Comparison of ENCODE assay signal across 27 cellular contexts in genomic region chr16:89798832-89799370, GRCh38. TPM values are rescaled to one million over a fixed set of nuclear protein-coding genes. Genes with fewer than 3 reads are reported as not detected.
DNase-seq lines count a peak whose midpoint lies in the region; ATAC-seq, FAIRE-seq and TF ChIP-seq lines count a peak whose summit lies in the region.
"Had no signal": no experiment of that assay in that cellular context is flagged by ENCODE, and none has a peak within 500 bp of the region (broad histone marks: within the 10 kb centered on the region; RNA-seq: fewer than 3 reads in every experiment).

No MANE protein-coding gene starts in this region.

- peaks cover 18% of the 10 kb centered on the region for H3K4me1 Mint-ChIP-seq in glutamatergic neuron (ENCODE audit: low read depth, unreplicated experiment)
- no peaks in the 10 kb centered on the region for H3K4me1 Mint-ChIP-seq in Calu3 (ENCODE audit: low read depth, unreplicated experiment)
- H3K4me1 Mint-ChIP-seq: stimulated activated naive CD8-positive, alpha-beta T cell treated with anti-CD3 and anti-CD28 coated beads, Interleukin-15, amount 100 ng/mL, for 72 hours had no signal

- no peak for TF ChIP-seq POLR2A in HepG2 (IDR thresholded peaks at IDR 0.05; ENCODE audit: insufficient read depth in 1 of 2, low read depth in 2 of 2, low read length in 2 of 2)
- TF ChIP-seq POLR2A in spleen (IDR thresholded peaks at IDR 0.05): no peak

- no peak for TF ChIP-seq CTCF in glutamatergic neuron (IDR thresholded peaks at IDR 0.05; ENCODE audit: partially characterized antibody, unreplicated experiment)
- TF ChIP-seq CTCF in HepG2 (CRISPR knock-in tag; IDR thresholded peaks at IDR 0.05): no peak
- TF ChIP-seq CTCF in spleen (IDR thresholded peaks at IDR 0.05 in 8 of 11, conservative IDR thresholded peaks at IDR 0.05 in 3 of 11): peak in 1 of 11 experiments; percentile 15
- TF ChIP-seq CTCF in Calu3 (IDR thresholded peaks at IDR 0.05; ENCODE audit: unreplicated experiment): no peak

- intact Hi-C loops in HepG2 (cut with micrococcal nuclease; ENCODE audit: unreplicated experiment) (no loop called here), spleen (cut with DNase I; ENCODE audit: low total_unique reads) (no loop called here), sciatic nerve (cut with DNase I) (no loop called here), Calu3 (cut with micrococcal nuclease; ENCODE audit: unreplicated experiment) (no loop called here)

- H3K4me3 Mint-ChIP-seq in glutamatergic neuron (ENCODE audit: unreplicated experiment) (peak overlapping the region; percentile 67), Calu3 (ENCODE audit: low read depth, unreplicated experiment) (no peak overlapping the region)
- H3K4me3 Mint-ChIP-seq: activated CD8-positive, alpha-beta T cell treated with anti-CD3 and anti-CD28 coated beads, Interleukin-2, amount 10 ng/mL, durations not matched to agents 7 days and 5 days; effector memory CD8-positive, alpha-beta T cell; stimulated activated naive CD8-positive, alpha-beta T cell treated with anti-CD3 and anti-CD28 coated beads, Interleukin-15, amount 100 ng/mL, for 72 hours had no signal

- TF ChIP-seq RAD21 in HepG2 (CRISPR knock-in tag; IDR thresholded peaks at IDR 0.05): no peak

- peaks cover 4% of the 10 kb centered on the region for H3K27me3 Mint-ChIP-seq in glutamatergic neuron (ENCODE audit: unreplicated experiment)
- H3K27me3 Mint-ChIP-seq in Calu3 (ENCODE audit: unreplicated experiment): no peaks in the 10 kb centered on the region
- H3K27me3 Mint-ChIP-seq: effector memory CD8-positive, alpha-beta T cell; stimulated activated naive CD8-positive, alpha-beta T cell treated with anti-CD3 and anti-CD28 coated beads, Interleukin-15, amount 100 ng/mL, for 72 hours had no signal

- peak overlapping the region; percentile 77 for H3K27ac ChIP-seq in angular gyrus (ENCODE audit: low read depth, low read length)
- no peak overlapping the region for H3K27ac ChIP-seq in HepG2 (ENCODE audit: extremely low read length, insufficient read depth, low read length)
- H3K27ac ChIP-seq in spleen: peak overlapping the region in 5 of 8 donors; percentile 34 to 67 (median 53)
- H3K27ac ChIP-seq in effector memory CD4-positive, alpha-beta T cell (ENCODE audit: insufficient read depth, low read length, poor library complexity, severe bottlenecking): no peak overlapping the region
- H3K27ac ChIP-seq: C4-2B, tibial artery had no signal

- H3K27me3 ChIP-seq in HepG2 (ENCODE audit: control insufficient read depth in 1 of 2, insufficient read depth in 2 of 2, low read length in 2 of 2) (no peaks in the 10 kb centered on the region), spleen (replicated peaks in 1 of 7) (no peaks in the 10 kb centered on the region)
- H3K27me3 ChIP-seq in effector memory CD4-positive, alpha-beta T cell (replicated peaks; ENCODE audit: control insufficient read depth, insufficient read depth, low read length, poor library complexity, severe bottlenecking): no peaks in the 10 kb centered on the region
- H3K27me3 ChIP-seq: esophagus squamous epithelium, tibial artery had no signal

- no peaks in the 10 kb centered on the region for H3K4me1 ChIP-seq in HepG2 (ENCODE audit: insufficient read depth, low read length)
- H3K4me1 ChIP-seq in spleen: peaks cover 0 to 3% (median 0%) of the 10 kb centered on the region in 6 donors
- no peaks in the 10 kb centered on the region for H3K4me1 ChIP-seq in effector memory CD4-positive, alpha-beta T cell (ENCODE audit: control insufficient read depth, insufficient read depth, low read length, poor library complexity, severe bottlenecking)
- H3K4me1 ChIP-seq: esophagus squamous epithelium, tibial artery had no signal

- BruUV-seq in HepG2 (replicated peaks; lab: Mats Ljungman, UMichigan): no TSS peak
- BruUV-seq in Calu3 (replicated peaks; lab: Mats Ljungman, UMichigan): no TSS peak

- POLR2A ChIA-PET in HepG2 (lab: Yijun Ruan, JAX): no interaction called here

- WGBS in HepG2 (ENCODE audit: low lambda C conversion rate): 97% methylated on average over 15 of the region's 15 CpGs
- 75 to 82% (median 77%) methylated on average over 14 to 15 of the region's 15 CpGs for WGBS in spleen, 5 donors

- in situ Hi-C loops in HepG2 (cut with HindIII; ENCODE audit: extremely low pct_ligation_motif_present, low pct_unique_long_range_greater_than_20kb): no loop called here

- no peaks in the 10 kb centered on the region for H4K20me1 ChIP-seq in HepG2 (ENCODE audit: insufficient read depth, low read length)

- H2AFZ ChIP-seq in HepG2 (ENCODE audit: low read length): no peak overlapping the region

- CTCF ChIA-PET in HepG2 (lab: Yijun Ruan, JAX; ENCODE audit: low intra/inter-chr PET ratio, low total read pairs) (no interaction called here), Calu3 (lab: Charles Lee) (no interaction called here)

- H3K36me3 ChIP-seq in HepG2 (replicated peaks in 1 of 2; ENCODE audit: control insufficient read depth in 1 of 2, insufficient read depth in 2 of 2, low read length in 2 of 2): peaks cover 28 to 77% of the 10 kb centered on the region in 2 experiments
- peaks cover 0 to 69% (median 0%) of the 10 kb centered on the region in 6 donors for H3K36me3 ChIP-seq in spleen
- no peaks in the 10 kb centered on the region for H3K36me3 ChIP-seq in effector memory CD4-positive, alpha-beta T cell (ENCODE audit: control insufficient read depth, insufficient read depth, low read length)
- H3K36me3 ChIP-seq: esophagus squamous epithelium had no signal

- H3K4me2 ChIP-seq in HepG2 (ENCODE audit: low read depth, low read length): no peak overlapping the region

- peaks cover 4% of the 10 kb centered on the region for H3K9me3 Mint-ChIP-seq in glutamatergic neuron (ENCODE audit: unreplicated experiment)
- no peaks in the 10 kb centered on the region for H3K9me3 Mint-ChIP-seq in Calu3 (ENCODE audit: low read depth, unreplicated experiment)
- H3K9me3 Mint-ChIP-seq: effector memory CD8-positive, alpha-beta T cell; stimulated activated naive CD8-positive, alpha-beta T cell treated with anti-CD3 and anti-CD28 coated beads, Interleukin-15, amount 100 ng/mL, for 72 hours had no signal

- DNase-seq in glutamatergic neuron: no peak
- no peak for DNase-seq in HepG2 (ENCODE audit: low spot score)
- DNase-seq in spleen: peak; percentile 77
- DNase-seq in sciatic nerve (ENCODE audit: low spot score): no peak
- DNase-seq in effector memory CD4-positive, alpha-beta T cell: no peak
- no peak for DNase-seq in Calu3
- DNase-seq: activated CD8-positive, alpha-beta T cell treated with anti-CD3 and anti-CD28 coated beads, Interleukin-2, amount 10 ng/mL, durations not matched to agents 7 days and 5 days; activated effector memory CD4-positive, alpha-beta T cell treated with Interleukin-2 at 50 U/mL for 16 hours; activated T-cell treated with anti-CD3 and anti-CD28 coated beads for 4 hours; effector memory CD8-positive, alpha-beta T cell; esophagus squamous epithelium; HCEC 1CT; mammary epithelial cell; NCI-H1048; NCI-H2029; NCI-H446 treated with DMSO at 0.1 percent for 48 hours; occipital lobe; OCI-M1; SHP77; stimulated activated naive CD8-positive, alpha-beta T cell treated with anti-CD3 and anti-CD28 coated beads, Interleukin-15, amount 100 ng/mL, for 72 hours; T-helper 1 cell; tibial artery had no signal

- no peak for FAIRE-seq in HepG2 (lab: Jason Lieb, UNC)
- FAIRE-seq: frontal cortex, GM12878 had no signal

- H3K9ac ChIP-seq in HepG2 (ENCODE audit: insufficient read depth, low read depth, low read length): no peak overlapping the region

- TF ChIP-seq EP300 in HepG2 (IDR thresholded peaks at IDR 0.05; ENCODE audit: low read depth in 2 of 2, low read length in 2 of 2) (no peak), HepG2 (CRISPR knock-in tag; IDR thresholded peaks at IDR 0.05; ENCODE audit: borderline replicate concordance) (no peak)

- ATAC-seq in HepG2 (peak; percentile 25; the same call in 2 of the 3 replicates), HG02642 (IDR thresholded peaks at IDR 0.05; ENCODE audit: poor library complexity, unreplicated experiment) (no peak), sciatic nerve (no peak)
- ATAC-seq: activated CD8-positive, alpha-beta T cell treated with anti-CD3 and anti-CD28 coated beads, Interleukin-2, amount 10 ng/mL, durations not matched to agents 7 days and 5 days; effector memory CD8-positive, alpha-beta T cell; GM12878; stimulated activated naive CD8-positive, alpha-beta T cell treated with anti-CD3 and anti-CD28 coated beads, Interleukin-15, amount 100 ng/mL, for 72 hours had no signal

- no peaks in the 10 kb centered on the region for H3K79me2 ChIP-seq in HepG2 (ENCODE audit: insufficient read depth, low read length)

- no peak overlapping the region for H3K4me3 ChIP-seq in HepG2 (replicated peaks in 1 of 3; ENCODE audit: insufficient read depth in 1 of 3, low read depth in 2 of 3, low read length in 3 of 3)
- peak overlapping the region in 1 of 8 donors; percentile 30 for H3K4me3 ChIP-seq in spleen
- H3K4me3 ChIP-seq in effector memory CD4-positive, alpha-beta T cell (ENCODE audit: insufficient read depth, low read depth, low read length, poor library complexity, severe bottlenecking): no peak overlapping the region
- H3K4me3 ChIP-seq: esophagus squamous epithelium, GM12878, tibial artery had no signal

- H3K27ac Mint-ChIP-seq in glutamatergic neuron (ENCODE audit: unreplicated experiment) (peak overlapping the region; percentile 82), Calu3 (ENCODE audit: unreplicated experiment) (no peak overlapping the region)
- H3K27ac Mint-ChIP-seq: activated CD8-positive, alpha-beta T cell treated with anti-CD3 and anti-CD28 coated beads, Interleukin-2, amount 10 ng/mL, durations not matched to agents 7 days and 5 days; effector memory CD8-positive, alpha-beta T cell had no signal

- no peaks in the 10 kb centered on the region for H3K9me3 ChIP-seq in HepG2 (ENCODE audit: low read length)
- H3K9me3 ChIP-seq in spleen: no peaks in the 10 kb centered on the region
- no peaks in the 10 kb centered on the region for H3K9me3 ChIP-seq in effector memory CD4-positive, alpha-beta T cell (ENCODE audit: control insufficient read depth, low read length)
- H3K9me3 ChIP-seq: esophagus squamous epithelium, tibial artery had no signal

- H3K36me3 Mint-ChIP-seq in glutamatergic neuron (ENCODE audit: unreplicated experiment) (no peaks in the 10 kb centered on the region), Calu3 (ENCODE audit: insufficient read depth, unreplicated experiment) (peaks cover 42% of the 10 kb centered on the region)

RNA-seq across cellular contexts. Expression of gene FANCA, which starts 17.5 kb away (rescaled TPM):
- total RNA-seq in glutamatergic neuron (ENCODE audit: unreplicated experiment) (42.8 TPM), HepG2 (2016; rRNA removed; fragmentation: Illumina TruSeq; extraction: Trizol) (45.7 and 106 TPM in 2 replicates), spleen (10 to 100 TPM; 15.7 to 28.9 (median 18.0) TPM), sciatic nerve (5.3 TPM), Calu3 (2022) (127 and 140 TPM in 2 replicates)
- total RNA-seq in HepG2 (2016; cell fraction: cytosol; rRNA removed; fragmentation: Illumina TruSeq; extraction: Trizol; ENCODE audit: low read depth): 46.6 and 48.3 TPM in 2 replicates
- total RNA-seq in HepG2 (2016; cell fraction: insoluble cytoplasmic fraction; rRNA removed; fragmentation: Illumina TruSeq; extraction: Trizol): 43.7 and 101 TPM in 2 replicates
- 27.1 and 30.3 TPM in 2 replicates for total RNA-seq in HepG2 (2016; cell fraction: membrane; rRNA removed; fragmentation: Illumina TruSeq; extraction: Trizol)
- total RNA-seq in HepG2 (2016; cell fraction: nucleus; rRNA removed; fragmentation: Illumina TruSeq; extraction: Trizol): 179 and 193 TPM in 2 replicates
- polyA plus RNA-seq in HepG2 (2011; rRNA removed) (77.9 and 88.0 TPM in 2 replicates), spleen (10 to 100 TPM; 11.5 to 15.3 (median 14.5) TPM)
- polyA plus RNA-seq in HepG2 (2011; cell fraction: cytosol; rRNA removed): 20.9 and 33.5 TPM in 2 replicates
- polyA plus RNA-seq in HepG2 (2011; cell fraction: nucleus; rRNA removed): 552 and 945 TPM in 2 replicates
- polyA plus RNA-seq in HepG2 (2012): 51.2 and 57.6 TPM in 2 replicates
- 6.7 and 7.8 TPM in 2 replicates for polyA plus RNA-seq in HepG2 (2016; cell fraction: cytosol; fragmentation: Illumina TruSeq; extraction: Trizol; ENCODE audit: low read depth)
- polyA plus RNA-seq in HepG2 (2016; cell fraction: insoluble cytoplasmic fraction; fragmentation: Illumina TruSeq; extraction: Trizol; ENCODE audit: low read depth): 40.2 and 46.3 TPM in 2 replicates
- polyA plus RNA-seq in HepG2 (2016; cell fraction: membrane; fragmentation: Illumina TruSeq; extraction: Trizol; ENCODE audit: low read depth): 13.5 and 16.8 TPM in 2 replicates
- polyA plus RNA-seq in HepG2 (2016; cell fraction: nucleus; fragmentation: Illumina TruSeq; extraction: Trizol; ENCODE audit: insufficient read depth, low read depth): 471 and 532 TPM in 2 replicates
- polyA minus RNA-seq in HepG2 (2011; rRNA and poly(A)+ RNA removed; ENCODE audit: low replicate concordance): 118 and 216 TPM in 2 replicates
- polyA minus RNA-seq in HepG2 (2011; cell fraction: cytosol; rRNA and poly(A)+ RNA removed): 14.8 and 19.6 TPM in 2 replicates
- polyA minus RNA-seq in HepG2 (2011; cell fraction: nucleus; rRNA and poly(A)+ RNA removed): 151 and 196 TPM in 2 replicates

RNA-seq across cellular contexts. Expression of gene SPIRE2, which starts 29.4 kb away (rescaled TPM):
- 39.2 TPM for total RNA-seq in glutamatergic neuron (ENCODE audit: unreplicated experiment)
- 7.6 and 13.3 TPM in 2 replicates for total RNA-seq in HepG2 (2016; rRNA removed; fragmentation: Illumina TruSeq; extraction: Trizol)
- total RNA-seq in HepG2 (2016; cell fraction: cytosol; rRNA removed; fragmentation: Illumina TruSeq; extraction: Trizol; ENCODE audit: low read depth): 7.4 and 7.6 TPM in 2 replicates
- 6.9 and 15.0 TPM in 2 replicates for total RNA-seq in HepG2 (2016; cell fraction: insoluble cytoplasmic fraction; rRNA removed; fragmentation: Illumina TruSeq; extraction: Trizol)
- total RNA-seq in HepG2 (2016; cell fraction: membrane; rRNA removed; fragmentation: Illumina TruSeq; extraction: Trizol): 13.7 and 13.8 TPM in 2 replicates
- total RNA-seq in HepG2 (2016; cell fraction: nucleus; rRNA removed; fragmentation: Illumina TruSeq; extraction: Trizol): 16.9 and 26.9 TPM in 2 replicates
- polyA plus RNA-seq in HepG2 (2011; rRNA removed): 37.5 and 55.7 TPM in 2 replicates
- 29.8 and 35.9 TPM in 2 replicates for polyA plus RNA-seq in HepG2 (2011; cell fraction: cytosol; rRNA removed)
- polyA plus RNA-seq in HepG2 (2011; cell fraction: nucleus; rRNA removed): 186 and 193 TPM in 2 replicates
- polyA plus RNA-seq in HepG2 (2012): 30.1 and 41.7 TPM in 2 replicates
- 5.5 and 5.7 TPM in 2 replicates for polyA plus RNA-seq in HepG2 (2016; cell fraction: cytosol; fragmentation: Illumina TruSeq; extraction: Trizol; ENCODE audit: low read depth)
- 9.8 and 12.7 TPM in 2 replicates for polyA plus RNA-seq in HepG2 (2016; cell fraction: insoluble cytoplasmic fraction; fragmentation: Illumina TruSeq; extraction: Trizol; ENCODE audit: low read depth)
- polyA plus RNA-seq in HepG2 (2016; cell fraction: membrane; fragmentation: Illumina TruSeq; extraction: Trizol; ENCODE audit: low read depth): 11.2 and 11.5 TPM in 2 replicates
- polyA plus RNA-seq in HepG2 (2016; cell fraction: nucleus; fragmentation: Illumina TruSeq; extraction: Trizol; ENCODE audit: insufficient read depth, low read depth): 72.0 and 77.2 TPM in 2 replicates
- polyA minus RNA-seq in HepG2 (2011; rRNA and poly(A)+ RNA removed; ENCODE audit: low replicate concordance): 39.8 and 51.7 TPM in 2 replicates
- 21.2 and 22.1 TPM in 2 replicates for polyA minus RNA-seq in HepG2 (2011; cell fraction: cytosol; rRNA and poly(A)+ RNA removed)
- polyA minus RNA-seq in HepG2 (2011; cell fraction: nucleus; rRNA and poly(A)+ RNA removed): 47.1 and 54.0 TPM in 2 replicates
- total RNA-seq in spleen: 1 to 10 TPM; 1.2 to 3.2 (median 2.8) TPM
- 1 to 10 TPM in 1 of 3 donors, under 1 TPM in 2; 0.80 to 1.3 (median 0.98) TPM for polyA plus RNA-seq in spleen
- total RNA-seq in sciatic nerve: 3.2 TPM
- 46.3 and 53.1 TPM in 2 replicates for total RNA-seq in Calu3 (2022)

Comparison
In these comparisons a context has a peak if more than half of its experiments do, and no peak if none do; other contexts are left out.
1. H3K27ac ChIP-seq: peak in angular gyrus (single experiment) and spleen (5 of 8); none in HepG2 (single experiment) and effector memory CD4-positive, alpha-beta T cell (single experiment).